In the genomic region with DNA sequence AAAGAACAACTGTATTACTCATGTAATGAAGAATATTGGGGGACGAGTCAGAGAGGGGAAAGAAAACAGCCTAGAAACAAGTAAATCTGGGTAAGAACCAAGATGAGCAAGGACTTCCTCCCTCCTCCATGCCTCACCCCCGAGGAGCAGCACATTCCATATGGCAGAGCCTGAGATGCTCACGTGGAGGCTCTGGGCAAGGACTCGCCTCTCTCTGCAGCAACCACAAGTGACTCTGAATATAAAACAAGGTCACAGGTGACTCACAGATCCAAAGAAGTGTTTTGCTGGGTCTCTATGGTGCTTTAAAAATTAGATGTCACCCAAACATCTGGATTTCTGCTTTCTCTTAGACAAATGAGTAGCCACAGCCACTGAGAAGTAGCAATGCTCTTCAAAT, we compare ENCODE assay signal across 15 cellular contexts.
A peak's percentile ranks its signal among the peaks of the same experiment; 100 is the strongest.
DNase-seq lines count a peak whose midpoint lies in the region; ATAC-seq and TF ChIP-seq lines count a peak whose summit lies in the region.
"Had no signal": no experiment of that assay in that cellular context is flagged by ENCODE, and none has a peak within 500 bp of the region (broad histone marks: within the 10 kb centered on the region; RNA-seq: fewer than 3 reads in every experiment).

No MANE protein-coding gene starts in this region.

- H3K4me3 ChIP-seq in NT2/D1 (ENCODE audit: insufficient read length, low read depth) (no peak overlapping the region), epithelial cell of proximal tubule (ENCODE audit: low read depth, low read length) (no peak overlapping the region)

- no peak for TF ChIP-seq CTCF in epithelial cell of proximal tubule (conservative IDR thresholded peaks at IDR 0.05; ENCODE audit: low read depth, low read length)

- H3K27me3 ChIP-seq in NT2/D1 (ENCODE audit: insufficient read depth, insufficient read length): no peaks in the 10 kb centered on the region

- ATAC-seq in GM18502 (IDR thresholded peaks at IDR 0.05; ENCODE audit: poor library complexity, unreplicated experiment): no peak
- no peak for ATAC-seq in HG02884 (IDR thresholded peaks at IDR 0.05; ENCODE audit: unreplicated experiment)
- ATAC-seq: Right ventricle myocardium inferior, T-helper 17 cell had no signal

- H3K36me3 ChIP-seq in NT2/D1 (ENCODE audit: insufficient read depth, insufficient read length, low read length): no peaks in the 10 kb centered on the region

- peak; percentile 41 for DNase-seq in Daoy (ENCODE audit: low read depth)
- no peak for DNase-seq in NT2/D1 (ENCODE audit: low read depth, low spot score)
- DNase-seq in epithelial cell of proximal tubule (ENCODE audit: low read depth): peak; percentile 13
- DNase-seq in posterior vena cava (ENCODE audit: low spot score): peak; percentile 53
- no peak for DNase-seq in nucleus accumbens (lab: John Stamatoyannopoulos, UW)
- DNase-seq in glomerular visceral epithelial cell (ENCODE audit: extremely low spot score): no peak
- DNase-seq: activated CD4-positive, alpha-beta T cell treated with anti-CD3 and anti-CD28 coated beads, Interleukin-2, amount 10 ng/mL, durations not matched to agents 7 days and 5 days; AML-193; foreskin melanocyte; NCI-H2081; NCI-H526 treated with DMSO at 0.1 percent for 48 hours; T-helper 17 cell had no signal

- peaks cover 6% of the 10 kb centered on the region for H3K4me1 ChIP-seq in NT2/D1 (ENCODE audit: insufficient read depth, insufficient read length)

- H3K9me3 ChIP-seq in NT2/D1 (ENCODE audit: insufficient read depth, low read length): peaks cover 5% of the 10 kb centered on the region; the same call in 1 of the 2 replicates

- H3K9ac ChIP-seq in NT2/D1 (ENCODE audit: insufficient read length, low read depth): peak overlapping the region; percentile 22

- intact Hi-C loops in posterior vena cava (cut with DNase I): no loop called here

Comparison
In these comparisons a context has a peak if more than half of its experiments do, and no peak if none do; other contexts are left out.
1. DNase-seq: peak in Daoy (single experiment), epithelial cell of proximal tubule (single experiment) and posterior vena cava (single experiment); none in NT2/D1 (single experiment), nucleus accumbens (0 of 56) and glomerular visceral epithelial cell (single experiment).